27 cellular contexts compared by ENCODE assay signal in genomic region chr17:73834684-73835343, GRCh38.
"Had no signal": no experiment of that assay in that cellular context is flagged by ENCODE, and none has a peak within 500 bp of the region (broad histone marks: within the 10 kb centered on the region; RNA-seq: fewer than 3 reads in every experiment).

No MANE protein-coding gene starts in this region.

- DNase-seq: activated CD4-positive, alpha-beta memory T cell treated with anti-CD3 and anti-CD28 coated beads, Interleukin-2, amount 10 ng/mL, durations not matched to agents 7 days and 5 days; activated CD4-positive, alpha-beta T cell treated with anti-CD3 and anti-CD28 coated beads, Interleukin-2, amount 10 ng/mL, durations not matched to agents 7 days and 5 days; activated gamma-delta T cell treated with Interleukin-2 at 50 U/mL for 16 hours; activated T-cell treated with anti-CD3 and anti-CD28 coated beads for 4 hours; central memory CD4-positive, alpha-beta T cell; endodermal cell; foreskin fibroblast; hippocampal formation; occipital lobe; stimulated activated CD4-positive, alpha-beta T cell treated with anti-CD3 and anti-CD28 coated beads, Interleukin-15, amount 100 ng/mL, for 24 hours; T-helper 9 cell; tibial artery had no signal

- H3K4me3 ChIP-seq: breast epithelium, neural progenitor cell, psoas muscle, smooth muscle cell, suprapubic skin, tibial artery had no signal

- ATAC-seq: esophagus mucosa; naive thymus-derived CD8-positive, alpha-beta T cell; psoas muscle had no signal

- H2AFZ ChIP-seq: neural progenitor cell, parathyroid adenoma had no signal

- H3K36me3 ChIP-seq: breast epithelium, neural progenitor cell, suprapubic skin, tibial artery had no signal

- H3K27me3 Mint-ChIP-seq: activated CD4-positive, alpha-beta T cell treated with anti-CD3 and anti-CD28 coated beads, Interleukin-2, amount 10 ng/mL, durations not matched to agents 7 days and 5 days; activated naive CD4-positive, alpha-beta T cell treated with anti-CD3 and anti-CD28 coated beads, Interleukin-2, amount 50 U/mL, for 24 hours had no signal

- FAIRE-seq: keratinocyte, TTC549 had no signal

- H3K9ac ChIP-seq: neural progenitor cell, parathyroid adenoma had no signal

- H3K4me2 ChIP-seq: neural progenitor cell, smooth muscle cell had no signal

- H3K4me1 Mint-ChIP-seq: mesothelial cell of epicardium had no signal

- H3K4me1 ChIP-seq: breast epithelium, neural progenitor cell, parathyroid adenoma, psoas muscle, suprapubic skin, tibial artery had no signal

- H3K36me3 Mint-ChIP-seq: mesothelial cell of epicardium had no signal

- H3K27ac ChIP-seq: breast epithelium, neural progenitor cell, parathyroid adenoma, psoas muscle, suprapubic skin, tibial artery, VCaP had no signal

- H3K79me2 ChIP-seq: parathyroid adenoma had no signal

- H3K9me3 ChIP-seq: breast epithelium, psoas muscle, suprapubic skin, tibial artery had no signal

- H3K27ac Mint-ChIP-seq: activated CD4-positive, alpha-beta memory T cell treated with anti-CD3 and anti-CD28 coated beads, Interleukin-2, amount 10 ng/mL, durations not matched to agents 7 days and 5 days; activated naive CD4-positive, alpha-beta T cell treated with anti-CD3 and anti-CD28 coated beads, Interleukin-2, amount 50 U/mL, for 24 hours; activated T-helper 1 cell treated with anti-CD3 and anti-CD28 coated beads, Interleukin-12 subunit alpha, Interleukin-12 subunit beta, Interleukin-2, Interleukin-4 antibody, amounts not matched to agents 30 ng/mL and 10 ng/mL and 1 ng/mL, durations not matched to agents 14 hours and 24 hours and 36 hours; dendritic cell treated with granulocyte-macrophage colony-stimulating factor and Interleukin-4, amounts not matched to agents 40 ng/mL and 50 ng/mL, for 4 days; endodermal cell; mesothelial cell of epicardium had no signal

- H3K4me3 Mint-ChIP-seq: activated CD4-positive, alpha-beta memory T cell treated with anti-CD3 and anti-CD28 coated beads, Interleukin-2, amount 10 ng/mL, durations not matched to agents 7 days and 5 days; activated CD4-positive, alpha-beta T cell treated with anti-CD3 and anti-CD28 coated beads, Interleukin-2, amount 10 ng/mL, durations not matched to agents 7 days and 5 days; activated T-helper 1 cell treated with anti-CD3 and anti-CD28 coated beads, Interleukin-12 subunit alpha, Interleukin-12 subunit beta, Interleukin-2, Interleukin-4 antibody, amounts not matched to agents 30 ng/mL and 10 ng/mL and 1 ng/mL, durations not matched to agents 14 hours and 24 hours and 36 hours; dendritic cell treated with granulocyte-macrophage colony-stimulating factor and Interleukin-4, amounts not matched to agents 40 ng/mL and 50 ng/mL, for 4 days; endodermal cell; mesothelial cell of epicardium; neural progenitor cell had no signal

- H3K27me3 ChIP-seq: neural progenitor cell had no signal
